In genomic region chr10:13970231-13970966, GRCh38 we compare ENCODE assay signal across 16 cellular contexts.
"Had no signal": no experiment of that assay in that cellular context is flagged by ENCODE, and none has a peak within 500 bp of the region (broad histone marks: within the 10 kb centered on the region; RNA-seq: fewer than 3 reads in every experiment).

No MANE protein-coding gene starts in this region.

- H3K4me1 ChIP-seq: foreskin keratinocyte, right lobe of liver, testis had no signal

- H3K4me3 ChIP-seq: lung, right lobe of liver, stomach, testis had no signal

- H3K27me3 ChIP-seq: right lobe of liver, testis had no signal

- DNase-seq: activated effector memory CD4-positive, alpha-beta T cell treated with anti-CD3 and anti-CD28 coated beads, Interleukin-2, amount 50 U/mL, for 16 hours; amniotic stem cell; cerebellar nuclear complex; dermis blood vessel endothelial cell; effector memory CD8-positive, alpha-beta T cell; foreskin keratinocyte; immature natural killer cell; left cardiac atrium; naive thymus-derived CD4-positive, alpha-beta T cell; posterior cingulate gyrus; right lobe of liver; stomach; T-helper 17 cell; testis; WERI-Rb-1 had no signal

- H3K36me3 ChIP-seq: right lobe of liver, stomach, WERI-Rb-1 had no signal

- H3K9me3 ChIP-seq: right lobe of liver, stomach, testis had no signal

- ATAC-seq: effector memory CD8-positive, alpha-beta T cell; foreskin keratinocyte; naive thymus-derived CD4-positive, alpha-beta T cell; right lobe of liver; T-helper 17 cell had no signal

- H3K27ac ChIP-seq: foreskin keratinocyte, right lobe of liver, stomach, testis, WERI-Rb-1 had no signal
